14 cellular contexts compared by ENCODE assay signal in genomic region chr12:124689585-124689984, GRCh38.
"Had no signal": no experiment of that assay in that cellular context is flagged by ENCODE, and none has a peak within 500 bp of the region (broad histone marks: within the 10 kb centered on the region; RNA-seq: fewer than 3 reads in every experiment).

No MANE protein-coding gene starts in this region.

- H3K4me3 ChIP-seq: gastroesophageal sphincter, left lung, mucosa of descending colon had no signal

- H3K27ac ChIP-seq: gastroesophageal sphincter, left lung had no signal

- ATAC-seq: activated CD8-positive, alpha-beta memory T cell treated with anti-CD3 and anti-CD28 coated beads, Interleukin-2, amount 10 ng/mL, durations not matched to agents 7 days and 5 days; gastroesophageal sphincter; left lung; mucosa of descending colon; naive thymus-derived CD4-positive, alpha-beta T cell; stimulated activated effector memory CD8-positive, alpha-beta T cell treated with anti-CD3 and anti-CD28 coated beads, Interleukin-12 subunit alpha, Interleukin-12 subunit beta, amount 100 ng/mL, for 72 hours had no signal

- H3K27me3 ChIP-seq: gastroesophageal sphincter, left lung had no signal

- DNase-seq: activated CD4-positive, alpha-beta T cell treated with anti-CD3 and anti-CD28 coated beads, Interleukin-2, amount 50 U/mL, for 48 hours; activated CD8-positive, alpha-beta memory T cell treated with anti-CD3 and anti-CD28 coated beads, Interleukin-2, amount 10 ng/mL, durations not matched to agents 7 days and 5 days; activated naive CD4-positive, alpha-beta T cell treated with anti-CD3 and anti-CD28 coated beads, Interleukin-2, amount 50 U/mL, for 16 hours; activated T-cell treated with anti-CD3 and anti-CD28 coated beads, Interleukin-2, amount 50 U/mL, for 1 hour; left lung; mucosa of descending colon; naive thymus-derived CD4-positive, alpha-beta T cell; retina; stimulated activated CD4-positive, alpha-beta T cell treated with anti-CD3 and anti-CD28 coated beads, Interleukin-12 subunit alpha, Interleukin-12 subunit beta, amount 100 ng/mL, for 4 hours; stimulated activated CD4-positive, alpha-beta T cell treated with anti-CD3 and anti-CD28 coated beads, Interleukin-2, amount 100 ng/mL, for 24 hours had no signal

- FAIRE-seq: astrocyte, islet of Langerhans had no signal

- H3K36me3 ChIP-seq: gastroesophageal sphincter, left lung had no signal
